35 cellular contexts compared by ENCODE assay signal in genomic region chr4:6088950-6089349, GRCh38.
"Had no signal": no experiment of that assay in that cellular context is flagged by ENCODE, and none has a peak within 500 bp of the region (broad histone marks: within the 10 kb centered on the region; RNA-seq: fewer than 3 reads in every experiment).

No MANE protein-coding gene starts in this region.

- H3K36me3 Mint-ChIP-seq: activated naive CD4-positive, alpha-beta T cell treated with anti-CD3 and anti-CD28 coated beads, Interleukin-2, amount 50 U/mL, for 72 hours; activated naive CD8-positive, alpha-beta T cell treated with anti-CD3 and anti-CD28 coated beads for 36 hours had no signal

- DNase-seq: activated B cell treated with CpG ODN at 0.5 μM for 24 hours; activated CD4-positive, alpha-beta memory T cell treated with anti-CD3 and anti-CD28 coated beads for 36 hours; activated CD4-positive, alpha-beta T cell treated with anti-CD3 and anti-CD28 coated beads for 4 hours; activated CD4-positive, alpha-beta T cell treated with anti-CD3 and anti-CD28 coated beads, Interleukin-2, amount 10 ng/mL, durations not matched to agents 24 days and 14 days; activated CD4-positive, alpha-beta T cell treated with anti-CD3 and anti-CD28 coated beads, Interleukin-2, amount 50 U/mL, for 1 hour; activated CD4-positive, alpha-beta T cell treated with anti-CD3 and anti-CD28 coated beads, Interleukin-2, amount 50 U/mL, for 4 hours; activated CD4-positive, CD25-positive, alpha-beta regulatory T cell treated with anti-CD3 and anti-CD28 coated beads, Interleukin-2, amount 50 U/mL, for 72 hours; activated CD8-positive, alpha-beta memory T cell treated with anti-CD3 and anti-CD28 coated beads, Interleukin-2, amount 50 U/mL, for 4 hours; activated CD8-positive, alpha-beta T cell treated with anti-CD3 and anti-CD28 coated beads for 36 hours; activated gamma-delta T cell treated with Interleukin-2 at 50 U/mL for 16 hours; activated naive CD4-positive, alpha-beta T cell; activated naive CD4-positive, alpha-beta T cell treated with anti-CD3 and anti-CD28 coated beads for 36 hours; activated naive CD4-positive, alpha-beta T cell treated with anti-CD3 and anti-CD28 coated beads, Interleukin-2, amount 50 U/mL, for 16 hours; activated naive CD8-positive, alpha-beta T cell treated with anti-CD3 and anti-CD28 coated beads for 36 hours; activated T-cell treated with anti-CD3 and anti-CD28 coated beads for 4 hours; activated T-cell treated with anti-CD3 and anti-CD28 coated beads, Interleukin-2, amount 50 U/mL, for 1 hour; activated T-cell treated with anti-CD3 and anti-CD28 coated beads, Interleukin-2, amount 50 U/mL, for 4 hours; activated T-cell treated with anti-CD3 and anti-CD28 coated beads, Interleukin-2, amount 50 U/mL, for 72 hours; amniotic stem cell; aorta; body of pancreas; brain microvascular endothelial cell; central memory CD4-positive, alpha-beta T cell; SW 1271; T-helper 1 cell; T-helper 2 cell; T-helper 9 cell had no signal

- H3K4me3 Mint-ChIP-seq: activated B cell treated with CpG ODN at 0.5 μM for 24 hours; activated CD4-positive, alpha-beta memory T cell treated with anti-CD3 and anti-CD28 coated beads for 36 hours; activated CD4-positive, alpha-beta T cell treated with anti-CD3 and anti-CD28 coated beads, Interleukin-2, amount 10 ng/mL, durations not matched to agents 24 days and 14 days; activated CD8-positive, alpha-beta T cell treated with anti-CD3 and anti-CD28 coated beads for 36 hours; activated naive CD4-positive, alpha-beta T cell treated with anti-CD3 and anti-CD28 coated beads for 36 hours; activated naive CD8-positive, alpha-beta T cell treated with anti-CD3 and anti-CD28 coated beads for 36 hours; activated T-cell treated with anti-CD3 and anti-CD28 coated beads, Interleukin-2, amount 50 U/mL, for 4 hours; activated T-cell treated with anti-CD3 and anti-CD28 coated beads, Interleukin-2, amount 50 U/mL, for 72 hours; activated T-helper 1 cell treated with anti-CD3 and anti-CD28 coated beads, Interleukin-12 subunit alpha, Interleukin-12 subunit beta, Interleukin-2, Interleukin-4 antibody, amounts not matched to agents 30 ng/mL and 10 ng/mL and 1 ng/mL, durations not matched to agents 14 hours and 24 hours and 36 hours; activated T-helper 17 cell treated with anti-CD3 and anti-CD28 coated beads, Interleukin-2, amount 50 U/mL, for 72 hours; T-helper 1 cell treated with Interleukin-12 subunit alpha and Interleukin-12 subunit beta and Interleukin-4 antibody, amounts not matched to agents 30 μg/mL and 1 μg/mL, for 36 hours; T-helper 2 cell treated with Interferon-gamma antibody and Interleukin-4, amounts not matched to agents 5 μg/mL and 100 μg/mL, for 36 hours had no signal

- H3K9me3 ChIP-seq: adrenal gland, body of pancreas, breast epithelium had no signal

- H3K27me3 Mint-ChIP-seq: activated B cell treated with CpG ODN at 0.5 μM for 24 hours; activated CD4-positive, alpha-beta memory T cell treated with anti-CD3 and anti-CD28 coated beads for 36 hours; activated CD4-positive, alpha-beta T cell treated with anti-CD3 and anti-CD28 coated beads, Interleukin-2, amount 10 ng/mL, durations not matched to agents 24 days and 14 days; activated T-helper 17 cell treated with anti-CD3 and anti-CD28 coated beads, Interleukin-2, amount 50 U/mL, for 72 hours had no signal

- H3K36me3 ChIP-seq: adrenal gland, brain microvascular endothelial cell, breast epithelium had no signal

- H3K4me1 Mint-ChIP-seq: activated B cell treated with CpG ODN at 0.5 μM for 24 hours; activated naive CD8-positive, alpha-beta T cell treated with anti-CD3 and anti-CD28 coated beads for 36 hours had no signal

- H3K27ac Mint-ChIP-seq: activated B cell treated with CpG ODN at 0.5 μM for 24 hours; activated CD4-positive, alpha-beta memory T cell treated with anti-CD3 and anti-CD28 coated beads for 36 hours; activated CD4-positive, alpha-beta T cell treated with anti-CD3 and anti-CD28 coated beads, Interleukin-2, amount 10 ng/mL, durations not matched to agents 24 days and 14 days; activated CD8-positive, alpha-beta T cell treated with anti-CD3 and anti-CD28 coated beads for 36 hours; activated naive CD4-positive, alpha-beta T cell treated with anti-CD3 and anti-CD28 coated beads for 36 hours; activated naive CD4-positive, alpha-beta T cell treated with anti-CD3 and anti-CD28 coated beads, Interleukin-2, amount 50 U/mL, for 72 hours; activated naive CD8-positive, alpha-beta T cell treated with anti-CD3 and anti-CD28 coated beads for 36 hours; activated T-cell treated with anti-CD3 and anti-CD28 coated beads, Interleukin-2, amount 50 U/mL, for 72 hours; activated T-helper 1 cell treated with anti-CD3 and anti-CD28 coated beads, Interleukin-12 subunit alpha, Interleukin-12 subunit beta, Interleukin-2, Interleukin-4 antibody, amounts not matched to agents 30 ng/mL and 10 ng/mL and 1 ng/mL, durations not matched to agents 14 hours and 24 hours and 36 hours; activated T-helper 17 cell treated with anti-CD3 and anti-CD28 coated beads, Interleukin-2, amount 50 U/mL, for 72 hours; T-helper 1 cell treated with Interleukin-12 subunit alpha and Interleukin-12 subunit beta and Interleukin-4 antibody, amounts not matched to agents 30 μg/mL and 1 μg/mL, for 36 hours; T-helper 2 cell treated with Interferon-gamma antibody and Interleukin-4, amounts not matched to agents 5 μg/mL and 100 μg/mL, for 36 hours had no signal

- H3K27me3 ChIP-seq: adrenal gland, body of pancreas, brain microvascular endothelial cell had no signal

- H3K4me3 ChIP-seq: adrenal gland, body of pancreas, breast epithelium had no signal

- ATAC-seq: activated CD8-positive, alpha-beta T cell treated with anti-CD3 and anti-CD28 coated beads for 36 hours; activated naive CD4-positive, alpha-beta T cell treated with anti-CD3 and anti-CD28 coated beads, Interleukin-2, amount 50 U/mL, for 72 hours; activated T-cell treated with anti-CD3 and anti-CD28 coated beads, Interleukin-2, amount 50 U/mL, for 4 hours; activated T-cell treated with anti-CD3 and anti-CD28 coated beads, Interleukin-2, amount 50 U/mL, for 72 hours; activated T-helper 17 cell treated with anti-CD3 and anti-CD28 coated beads, Interleukin-2, amount 50 U/mL, for 72 hours; body of pancreas had no signal

- H3K27ac ChIP-seq: adrenal gland, body of pancreas, brain microvascular endothelial cell, breast epithelium, VCaP had no signal

- H3K9me3 Mint-ChIP-seq: activated CD4-positive, alpha-beta T cell treated with anti-CD3 and anti-CD28 coated beads, Interleukin-2, amount 10 ng/mL, durations not matched to agents 24 days and 14 days; activated naive CD4-positive, alpha-beta T cell treated with anti-CD3 and anti-CD28 coated beads for 36 hours; activated naive CD4-positive, alpha-beta T cell treated with anti-CD3 and anti-CD28 coated beads, Interleukin-2, amount 50 U/mL, for 72 hours; activated naive CD8-positive, alpha-beta T cell treated with anti-CD3 and anti-CD28 coated beads for 36 hours had no signal

- H3K4me1 ChIP-seq: adrenal gland, body of pancreas, breast epithelium had no signal
